ENCODE assay signal across 15 cellular contexts in genomic region chr9:16179566-16179965, GRCh38.
DNase-seq lines count a peak whose midpoint lies in the region; ATAC-seq and TF ChIP-seq lines count a peak whose summit lies in the region.
"Had no signal": no experiment of that assay in that cellular context is flagged by ENCODE, and none has a peak within 500 bp of the region (broad histone marks: within the 10 kb centered on the region; RNA-seq: fewer than 3 reads in every experiment).

No MANE protein-coding gene starts in this region.

- ATAC-seq in HG03159 (IDR thresholded peaks at IDR 0.05; ENCODE audit: unreplicated experiment) = peak; percentile 61
- no peak for ATAC-seq in GM21529 (IDR thresholded peaks at IDR 0.05; ENCODE audit: unreplicated experiment)
- ATAC-seq in GM21515 (IDR thresholded peaks at IDR 0.05; ENCODE audit: unreplicated experiment) = no peak
- ATAC-seq: GM23338, left colon had no signal

- H3K4me1 Mint-ChIP-seq in activated naive CD4-positive, alpha-beta T cell treated with anti-CD3 and anti-CD28 coated beads for 36 hours (ENCODE audit: low read depth) = no peaks in the 10 kb centered on the region
- peaks cover 55% of the 10 kb centered on the region for H3K4me1 Mint-ChIP-seq in activated naive CD8-positive, alpha-beta T cell (ENCODE audit: low read depth)
- H3K4me1 Mint-ChIP-seq in stimulated activated naive CD8-positive, alpha-beta T cell treated with anti-CD3 and anti-CD28 coated beads, Interleukin-15, Interleukin-2, amounts not matched to agents 100 ng/mL and 50 ng/mL, for 24 hours (ENCODE audit: low read depth) = peaks cover 38% of the 10 kb centered on the region
- H3K4me1 Mint-ChIP-seq: GM23338 had no signal

- POLR2A ChIA-PET in HEK293T (lab: Yijun Ruan, JAX) = no interaction called here

- no peaks in the 10 kb centered on the region for H3K9me3 Mint-ChIP-seq in activated naive CD4-positive, alpha-beta T cell treated with anti-CD3 and anti-CD28 coated beads for 36 hours
- no peaks in the 10 kb centered on the region for H3K9me3 Mint-ChIP-seq in activated naive CD8-positive, alpha-beta T cell (ENCODE audit: low read depth)
- H3K9me3 Mint-ChIP-seq in stimulated activated naive CD8-positive, alpha-beta T cell treated with anti-CD3 and anti-CD28 coated beads, Interleukin-15, Interleukin-2, amounts not matched to agents 100 ng/mL and 50 ng/mL, for 24 hours = no peaks in the 10 kb centered on the region
- H3K9me3 Mint-ChIP-seq: GM23338 had no signal

- H3K27me3 Mint-ChIP-seq in activated naive CD4-positive, alpha-beta T cell treated with anti-CD3 and anti-CD28 coated beads for 36 hours (ENCODE audit: low read depth) = peaks cover 8% of the 10 kb centered on the region
- H3K27me3 Mint-ChIP-seq in activated naive CD8-positive, alpha-beta T cell = no peaks in the 10 kb centered on the region
- no peaks in the 10 kb centered on the region for H3K27me3 Mint-ChIP-seq in stimulated activated naive CD8-positive, alpha-beta T cell treated with anti-CD3 and anti-CD28 coated beads, Interleukin-15, Interleukin-2, amounts not matched to agents 100 ng/mL and 50 ng/mL, for 24 hours
- H3K27me3 Mint-ChIP-seq: type B pancreatic cell had no signal

- DNase-seq in activated naive CD4-positive, alpha-beta T cell treated with anti-CD3 and anti-CD28 coated beads for 36 hours = peak; percentile 13
- DNase-seq in activated naive CD4-positive, alpha-beta T cell treated with anti-CD3 and anti-CD28 coated beads, Interleukin-2, amount 50 U/mL, for 16 hours = no peak
- DNase-seq in HEK293T (ENCODE audit: extremely low spot score) = no peak
- DNase-seq: hippocampal formation; left colon; NCI-H2107; posterior cingulate gyrus; stimulated activated CD4-positive, alpha-beta T cell treated with anti-CD3 and anti-CD28 coated beads, Interleukin-12 subunit alpha, Interleukin-12 subunit beta, amount 100 ng/mL, for 4 hours had no signal

- CTCF ChIA-PET in activated naive CD4-positive, alpha-beta T cell treated with anti-CD3 and anti-CD28 coated beads for 36 hours (lab: Charles Lee) = interaction anchor here (0.6 kb wide), 2 partner anchors 20 to 246 kb away, joined by 4 to 7 read pairs; no protein-coding TSS in a partner anchor
- CTCF ChIA-PET in HEK293T (lab: Yijun Ruan, JAX) = no interaction called here

- intact Hi-C loops in activated naive CD4-positive, alpha-beta T cell treated with anti-CD3 and anti-CD28 coated beads for 36 hours (cut with micrococcal nuclease) = no loop called here

- H3K4me3 Mint-ChIP-seq in activated naive CD4-positive, alpha-beta T cell treated with anti-CD3 and anti-CD28 coated beads for 36 hours = no peak overlapping the region
- H3K4me3 Mint-ChIP-seq in activated naive CD8-positive, alpha-beta T cell = peak overlapping the region; percentile 45
- no peak overlapping the region for H3K4me3 Mint-ChIP-seq in stimulated activated naive CD8-positive, alpha-beta T cell treated with anti-CD3 and anti-CD28 coated beads, Interleukin-15, Interleukin-2, amounts not matched to agents 100 ng/mL and 50 ng/mL, for 24 hours
- H3K4me3 Mint-ChIP-seq: GM23338, type B pancreatic cell had no signal

- H3K27ac Mint-ChIP-seq in activated naive CD4-positive, alpha-beta T cell treated with anti-CD3 and anti-CD28 coated beads for 36 hours = no peak overlapping the region
- peak overlapping the region; percentile 91 for H3K27ac Mint-ChIP-seq in activated naive CD8-positive, alpha-beta T cell
- H3K27ac Mint-ChIP-seq in stimulated activated naive CD8-positive, alpha-beta T cell treated with anti-CD3 and anti-CD28 coated beads, Interleukin-15, Interleukin-2, amounts not matched to agents 100 ng/mL and 50 ng/mL, for 24 hours = peak overlapping the region; percentile 56
- H3K27ac Mint-ChIP-seq: GM23338, type B pancreatic cell had no signal

- no peaks in the 10 kb centered on the region for H3K36me3 Mint-ChIP-seq in activated naive CD4-positive, alpha-beta T cell treated with anti-CD3 and anti-CD28 coated beads for 36 hours (ENCODE audit: low read depth)
- no peaks in the 10 kb centered on the region for H3K36me3 Mint-ChIP-seq in activated naive CD8-positive, alpha-beta T cell
- peaks cover 3% of the 10 kb centered on the region for H3K36me3 Mint-ChIP-seq in stimulated activated naive CD8-positive, alpha-beta T cell treated with anti-CD3 and anti-CD28 coated beads, Interleukin-15, Interleukin-2, amounts not matched to agents 100 ng/mL and 50 ng/mL, for 24 hours (ENCODE audit: low read depth)
- H3K36me3 Mint-ChIP-seq: type B pancreatic cell had no signal

TF ChIP-seq in HEK293T, 16 proteins besides CTCF, POLR2A, EP300 and RAD21:
- TF ChIP-seq, protein P1, sequence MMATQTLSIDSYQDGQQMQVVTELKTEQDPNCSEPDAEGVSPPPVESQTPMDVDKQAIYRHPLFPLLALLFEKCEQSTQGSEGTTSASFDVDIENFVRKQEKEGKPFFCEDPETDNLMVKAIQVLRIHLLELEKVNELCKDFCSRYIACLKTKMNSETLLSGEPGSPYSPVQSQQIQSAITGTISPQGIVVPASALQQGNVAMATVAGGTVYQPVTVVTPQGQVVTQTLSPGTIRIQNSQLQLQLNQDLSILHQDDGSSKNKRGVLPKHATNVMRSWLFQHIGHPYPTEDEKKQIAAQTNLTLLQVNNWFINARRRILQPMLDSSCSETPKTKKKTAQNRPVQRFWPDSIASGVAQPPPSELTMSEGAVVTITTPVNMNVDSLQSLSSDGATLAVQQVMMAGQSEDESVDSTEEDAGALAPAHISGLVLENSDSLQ (IDR thresholded peaks at IDR 0.05) = no peak
- TF ChIP-seq SUZ12 (IDR thresholded peaks at IDR 0.05) = no peak
- TF ChIP-seq L3MBTL2 (conservative IDR thresholded peaks at IDR 0.05) = no peak
- no peak for TF ChIP-seq HDGF (IDR thresholded peaks at IDR 0.05; ENCODE audit: borderline replicate concordance)
- no peak for TF ChIP-seq LEF1 (IDR thresholded peaks at IDR 0.05; ENCODE audit: borderline replicate concordance)
- TF ChIP-seq ELF4 (IDR thresholded peaks at IDR 0.05) = no peak
- no peak for TF ChIP-seq CTBP1 (IDR thresholded peaks at IDR 0.05; ENCODE audit: borderline replicate concordance)
- no peak for TF ChIP-seq FOXA1 (IDR thresholded peaks at IDR 0.05)
- no peak for TF ChIP-seq ARNT (IDR thresholded peaks at IDR 0.05)
- no peak for TF ChIP-seq SP1 (IDR thresholded peaks at IDR 0.05)
- TF ChIP-seq NFRKB (IDR thresholded peaks at IDR 0.05) = no peak
